Comparison of ENCODE assay signal across 8 cellular contexts in genomic region chr19:18086590-18087138, GRCh38. TPM values are rescaled to one million over a fixed set of nuclear protein-coding genes. Genes with fewer than 3 reads are reported as not detected.
A peak's percentile ranks its signal among the peaks of the same experiment; 100 is the strongest.
DNase-seq lines count a peak whose midpoint lies in the region; ATAC-seq and TF ChIP-seq lines count a peak whose summit lies in the region.

TSS of gene IL12RB1 (minus strand) at chr19:18086934. CDS start at chr19:18086823, 111 bp downstream.

- H2BK15ac ChIP-seq in mesenchymal stem cell (ENCODE audit: low read depth, poor library complexity, severe bottlenecking), result peak within 1 kb of the TSS; percentile 86

- TF ChIP-seq CTCF in right atrium auricular region (IDR thresholded peaks at IDR 0.05), result no peak
- TF ChIP-seq CTCF in upper lobe of right lung (IDR thresholded peaks at IDR 0.05), result no peak

- H3K27me3 Mint-ChIP-seq in activated T-cell treated with anti-CD3 and anti-CD28 coated beads, Interleukin-2, amount 50 U/mL, for 72 hours (ENCODE audit: low read depth), result no peaks in the 10 kb centered on the region

- H2AFZ ChIP-seq in mesenchymal stem cell (ENCODE audit: low read depth, low read length), result no peak within 1 kb of the TSS

- ATAC-seq in Right ventricle myocardium superior (ENCODE audit: poor library complexity), result peak; percentile 45
- ATAC-seq in activated T-cell treated with anti-CD3 and anti-CD28 coated beads, Interleukin-2, amount 50 U/mL, for 72 hours (replicated peaks in 1 of 2), result peak; percentile 57 to 63
- peak; percentile 56 for ATAC-seq in upper lobe of right lung
- ATAC-seq in HG02610 (IDR thresholded peaks at IDR 0.05; ENCODE audit: unreplicated experiment), result no peak

- DNase-seq in Right ventricle myocardium superior (no peak), right atrium auricular region (ENCODE audit: low spot score) (no peak), mesenchymal stem cell (no peak), upper lobe of right lung (no peak), RKO (ENCODE audit: low spot score) (no peak), HAP-1 (ENCODE audit: low spot score in 2 of 2) (no peak)
- peak; percentile 70 to 72 for DNase-seq in activated T-cell treated with anti-CD3 and anti-CD28 coated beads, Interleukin-2, amount 50 U/mL, for 72 hours

- peak within 1 kb of the TSS; percentile 4 for H3K9ac ChIP-seq in mesenchymal stem cell (ENCODE audit: low read length)

- no peaks in the 10 kb centered on the region for H3K79me1 ChIP-seq in mesenchymal stem cell (replicated peaks; ENCODE audit: low read length, poor library complexity, severe bottlenecking)

- peak within 1 kb of the TSS in 1 of 2 experiments; percentile 38 for H3K18ac ChIP-seq in mesenchymal stem cell (ENCODE audit: low read depth in 1 of 2, low read length in 2 of 2)

- in situ Hi-C loops in HAP-1 (cut with MboI; ENCODE audit: low sequenced_read_pairs), result no loop called here

- H3K36me3 Mint-ChIP-seq in activated T-cell treated with anti-CD3 and anti-CD28 coated beads, Interleukin-2, amount 50 U/mL, for 72 hours (ENCODE audit: insufficient read depth in 2 of 2), result peaks cover 6 to 9% of the 10 kb centered on the region in 2 donors

- H3K9me3 Mint-ChIP-seq in activated T-cell treated with anti-CD3 and anti-CD28 coated beads, Interleukin-2, amount 50 U/mL, for 72 hours, result peaks cover 7 to 9% of the 10 kb centered on the region in 2 donors

- H3K4me1 Mint-ChIP-seq in activated T-cell treated with anti-CD3 and anti-CD28 coated beads, Interleukin-2, amount 50 U/mL, for 72 hours (ENCODE audit: low read depth), result peaks cover 60% of the 10 kb centered on the region

- no peaks in the 10 kb centered on the region for H3K4me1 ChIP-seq in right atrium auricular region
- peaks cover 11% of the 10 kb centered on the region for H3K4me1 ChIP-seq in mesenchymal stem cell (ENCODE audit: control insufficient read depth, insufficient read depth, low read depth, low read length)
- H3K4me1 ChIP-seq in upper lobe of right lung, result peaks cover 22% of the 10 kb centered on the region
- H3K4me1 ChIP-seq in HAP-1, result no peaks in the 10 kb centered on the region

- H3K27ac Mint-ChIP-seq in activated T-cell treated with anti-CD3 and anti-CD28 coated beads, Interleukin-2, amount 50 U/mL, for 72 hours, result peak within 1 kb of the TSS; percentile 97

- WGBS in mesenchymal stem cell, result 82% methylated on average over 12 of the region's 12 CpGs

- no peak within 1 kb of the TSS for H2BK5ac ChIP-seq in mesenchymal stem cell (ENCODE audit: low read depth, low read length, poor library complexity, severe bottlenecking)

- H3K23ac ChIP-seq in mesenchymal stem cell (ENCODE audit: low read length in 2 of 2), result no peak within 1 kb of the TSS

- no peaks in the 10 kb centered on the region for H3K36me3 ChIP-seq in right atrium auricular region
- no peaks in the 10 kb centered on the region for H3K36me3 ChIP-seq in mesenchymal stem cell (ENCODE audit: control insufficient read depth in 1 of 2, insufficient read depth in 2 of 2, low read depth in 1 of 2, low read length in 2 of 2)
- no peaks in the 10 kb centered on the region for H3K36me3 ChIP-seq in upper lobe of right lung
- H3K36me3 ChIP-seq in HAP-1 (replicated peaks), result no peaks in the 10 kb centered on the region

- H3K27ac ChIP-seq in right atrium auricular region (no peak within 1 kb of the TSS), mesenchymal stem cell (ENCODE audit: low read length, poor library complexity, severe bottlenecking) (no peak within 1 kb of the TSS), upper lobe of right lung (peak within 1 kb of the TSS; percentile 75)

- H4K8ac ChIP-seq in mesenchymal stem cell (ENCODE audit: low read length), result peak within 1 kb of the TSS; percentile 82

- H3K4me3 Mint-ChIP-seq in activated T-cell treated with anti-CD3 and anti-CD28 coated beads, Interleukin-2, amount 50 U/mL, for 72 hours, result peak within 1 kb of the TSS; percentile 94 to 99

- no peak within 1 kb of the TSS for H2BK120ac ChIP-seq in mesenchymal stem cell (ENCODE audit: low read depth, low read length)

- H3K9me3 ChIP-seq in right atrium auricular region (no peaks in the 10 kb centered on the region), mesenchymal stem cell (ENCODE audit: control insufficient read depth, low read length) (peaks cover 7% of the 10 kb centered on the region), upper lobe of right lung (no peaks in the 10 kb centered on the region), HAP-1 (no peaks in the 10 kb centered on the region)

- no peak within 1 kb of the TSS for H3K4ac ChIP-seq in mesenchymal stem cell (ENCODE audit: low read depth in 1 of 2, low read length in 2 of 2)

- H2AK5ac ChIP-seq in mesenchymal stem cell (ENCODE audit: low read length, severe bottlenecking), result no peak within 1 kb of the TSS

- no peak within 1 kb of the TSS for H3K4me2 ChIP-seq in mesenchymal stem cell (ENCODE audit: low read length, poor library complexity, severe bottlenecking)

- H2BK12ac ChIP-seq in mesenchymal stem cell (ENCODE audit: low read length in 2 of 2), result no peak within 1 kb of the TSS

- no peak within 1 kb of the TSS for H3K14ac ChIP-seq in mesenchymal stem cell (ENCODE audit: low read length in 2 of 2)

- peak within 1 kb of the TSS; percentile 62 for H4K91ac ChIP-seq in mesenchymal stem cell (ENCODE audit: low read length)

- H3K27me3 ChIP-seq in right atrium auricular region, result no peaks in the 10 kb centered on the region
- peaks cover 4 to 12% of the 10 kb centered on the region in 2 experiments for H3K27me3 ChIP-seq in mesenchymal stem cell (ENCODE audit: control insufficient read depth in 1 of 2, insufficient read depth in 1 of 2, low read length in 2 of 2)
- no peaks in the 10 kb centered on the region for H3K27me3 ChIP-seq in upper lobe of right lung
- no peaks in the 10 kb centered on the region for H3K27me3 ChIP-seq in HAP-1 (ENCODE audit: low read depth)

- intact Hi-C loops in Right ventricle myocardium superior (cut with DNase I) (no loop called here), upper lobe of right lung (cut with DNase I) (no loop called here)

- H3K4me3 ChIP-seq in right atrium auricular region (peak within 1 kb of the TSS in 1 of 2 donors; percentile 29), mesenchymal stem cell (ENCODE audit: insufficient read depth in 1 of 2, low read depth in 1 of 2, low read length in 2 of 2) (peak within 1 kb of the TSS in 1 of 2 experiments; percentile 24), upper lobe of right lung (peak within 1 kb of the TSS; percentile 51), HAP-1 (no peak within 1 kb of the TSS)

RNA-seq across cellular contexts. Expression of gene IL12RB1, which starts in this region (rescaled TPM):
- total RNA-seq in Right ventricle myocardium superior (0.75 TPM), right atrium auricular region (under 1 TPM; 0.22 to 0.75 TPM), upper lobe of right lung (6.2 TPM)
- total RNA-seq in activated T-cell treated with anti-CD3 and anti-CD28 coated beads, Interleukin-2, amount 50 U/mL, for 72 hours, result 10 to 100 TPM; 13.4 to 20.4 TPM
- polyA plus RNA-seq in mesenchymal stem cell (2013, experiment 1 of 2), result 0.19 TPM
- 0.19 TPM for polyA plus RNA-seq in mesenchymal stem cell (2013, experiment 2 of 2)

Comparison
In these comparisons a context has a peak if more than half of its experiments do, and no peak if none do; other contexts are left out.
1. Peak in ATAC-seq in Right ventricle myocardium superior; RNA of the gene not detected or under 1 TPM.
2. DNase-seq: peak in activated T-cell treated with anti-CD3 and anti-CD28 coated beads, Interleukin-2, amount 50 U/mL, for 72 hours (2 of 2); none in Right ventricle myocardium superior (single experiment), right atrium auricular region (single experiment), mesenchymal stem cell (single experiment), upper lobe of right lung (single experiment), RKO (single experiment) and HAP-1 (0 of 2).